ENCODE assay signal across 2 cellular contexts in genomic region chr1:15959424-15959823, GRCh38.
TF ChIP-seq lines count a peak whose summit lies in the region.

No MANE protein-coding gene starts in this region.

TF ChIP-seq in SK-N-SH, 30 proteins besides CTCF, POLR2A, EP300 and RAD21:
- no peak for TF ChIP-seq FOXM1 (IDR thresholded peaks at IDR 0.05; ENCODE audit: low read depth)
- no peak for TF ChIP-seq JUND (IDR thresholded peaks at IDR 0.05)
- no peak for TF ChIP-seq FOXJ3 (CRISPR knock-in tag; IDR thresholded peaks at IDR 0.05)
- no peak for TF ChIP-seq ZBTB33 (IDR thresholded peaks at IDR 0.05; ENCODE audit: borderline replicate concordance, low read depth)
- TF ChIP-seq TCF12 (IDR thresholded peaks at IDR 0.05), result no peak
- TF ChIP-seq SIN3A (IDR thresholded peaks at IDR 0.05; ENCODE audit: borderline replicate concordance, low read depth, low read length), result no peak
- no peak for TF ChIP-seq EZH2phosphoT487 (IDR thresholded peaks at IDR 0.05; ENCODE audit: borderline replicate concordance, low read depth)
- no peak for TF ChIP-seq POLR2AphosphoS5 (IDR thresholded peaks at IDR 0.05; ENCODE audit: low read depth, low read length)
- TF ChIP-seq ELF1 (IDR thresholded peaks at IDR 0.05), result no peak
- TF ChIP-seq SMC3 (IDR thresholded peaks at IDR 0.05; ENCODE audit: low read depth, low read length), result no peak
- no peak for TF ChIP-seq NFIC (IDR thresholded peaks at IDR 0.05; ENCODE audit: borderline replicate concordance)
- TF ChIP-seq GABPA (IDR thresholded peaks at IDR 0.05; ENCODE audit: low read depth), result no peak
- TF ChIP-seq FOSL2 (IDR thresholded peaks at IDR 0.05; ENCODE audit: borderline replicate concordance, low read depth), result no peak

TF ChIP-seq in SK-N-SH treated with all-trans-retinoic acid at 6 μM for 48 hours, 23 proteins besides CTCF, POLR2A, EP300 and RAD21:
- TF ChIP-seq TCF4 (CRISPR knock-in tag; IDR thresholded peaks at IDR 0.05; ENCODE audit: borderline replicate concordance), result no peak
- TF ChIP-seq CSDC2 (CRISPR knock-in tag; IDR thresholded peaks at IDR 0.05), result no peak
- no peak for TF ChIP-seq TOX (CRISPR knock-in tag; IDR thresholded peaks at IDR 0.05; ENCODE audit: borderline replicate concordance)
- no peak for TF ChIP-seq RARB (CRISPR knock-in tag; IDR thresholded peaks at IDR 0.05)
- no peak for TF ChIP-seq ZC3H10 (CRISPR knock-in tag; IDR thresholded peaks at IDR 0.05)
- TF ChIP-seq ZFP3 (CRISPR knock-in tag; IDR thresholded peaks at IDR 0.05), result no peak
- no peak for TF ChIP-seq TSHZ2 (CRISPR knock-in tag; IDR thresholded peaks at IDR 0.05)
- TF ChIP-seq ARNTL (CRISPR knock-in tag; IDR thresholded peaks at IDR 0.05; ENCODE audit: borderline replicate concordance, low read depth), result no peak
- TF ChIP-seq ISL1 (CRISPR knock-in tag; IDR thresholded peaks at IDR 0.05), result no peak
- TF ChIP-seq BACH2 (CRISPR knock-in tag; IDR thresholded peaks at IDR 0.05; ENCODE audit: borderline replicate concordance), result no peak
- no peak for TF ChIP-seq ZNF70 (CRISPR knock-in tag; IDR thresholded peaks at IDR 0.05)
- no peak for TF ChIP-seq ZFP30 (CRISPR knock-in tag; IDR thresholded peaks at IDR 0.05)
- no peak for TF ChIP-seq OSR1 (CRISPR knock-in tag; IDR thresholded peaks at IDR 0.05)
- TF ChIP-seq SNAI2 (CRISPR knock-in tag; IDR thresholded peaks at IDR 0.05), result no peak
- TF ChIP-seq ZNF8 (CRISPR knock-in tag; IDR thresholded peaks at IDR 0.05), result no peak
- no peak for TF ChIP-seq POU6F1 (CRISPR knock-in tag; IDR thresholded peaks at IDR 0.05; ENCODE audit: borderline replicate concordance, low read depth)
- TF ChIP-seq PPARA (CRISPR knock-in tag; IDR thresholded peaks at IDR 0.05; ENCODE audit: borderline replicate concordance), result no peak
- no peak for TF ChIP-seq GLIS3 (CRISPR knock-in tag; IDR thresholded peaks at IDR 0.05)
- TF ChIP-seq ESRRG (CRISPR knock-in tag; IDR thresholded peaks at IDR 0.05), result no peak
TF ChIP-seq in SK-N-SH treated with all-trans-retinoic acid at 6 μM for 48 hours: peak in this region for 0.
